Comparison of ENCODE assay signal across 21 cellular contexts in the genomic region with DNA sequence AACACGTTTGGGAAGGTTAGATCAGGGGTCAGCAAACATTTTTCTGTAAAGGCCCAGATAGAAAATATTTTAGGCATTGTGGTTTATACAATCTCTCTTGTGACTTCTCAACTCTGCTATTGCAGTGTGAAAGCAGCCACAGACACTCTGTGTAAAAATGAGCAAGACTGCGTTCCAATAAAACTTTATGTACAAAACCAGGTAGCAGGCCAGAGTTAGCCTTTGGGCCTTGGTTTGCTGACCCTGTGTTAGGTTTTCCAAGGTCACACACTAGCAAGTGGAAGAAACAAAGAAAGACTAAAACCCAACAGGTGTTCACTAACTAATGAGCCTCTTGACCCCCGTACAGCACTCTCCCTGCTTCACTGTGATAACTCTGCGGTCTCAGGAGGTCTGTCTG.
"Had no signal": no experiment of that assay in that cellular context is flagged by ENCODE, and none has a peak within 500 bp of the region (broad histone marks: within the 10 kb centered on the region; RNA-seq: fewer than 3 reads in every experiment).

No MANE protein-coding gene starts in this region.

- ATAC-seq: activated CD4-positive, alpha-beta T cell treated with anti-CD3 and anti-CD28 coated beads for 36 hours; activated T-helper 17 cell treated with anti-CD3 and anti-CD28 coated beads, Interleukin-2, amount 50 U/mL, for 72 hours; Panc1; Right ventricle myocardium inferior had no signal

- DNase-seq: activated CD4-positive, alpha-beta memory T cell treated with anti-CD3 and anti-CD28 coated beads, Interleukin-2, amount 10 ng/mL, durations not matched to agents 7 days and 5 days; activated CD4-positive, alpha-beta T cell treated with anti-CD3 and anti-CD28 coated beads for 36 hours; activated CD4-positive, alpha-beta T cell treated with anti-CD3 and anti-CD28 coated beads, Interleukin-2, amount 50 U/mL, for 1 hour; activated gamma-delta T cell; activated naive CD4-positive, alpha-beta T cell treated with anti-CD3 and anti-CD28 coated beads for 36 hours; activated T-cell treated with anti-CD3 and anti-CD28 coated beads for 4 hours; activated T-cell treated with anti-CD3 and anti-CD28 coated beads, Interleukin-2, amount 50 U/mL, for 48 hours; amygdala; cortex of kidney; MM.1S; NCI-H187 treated with DMSO at 0.1 percent for 48 hours; NCI-H2081 treated with DMSO at 0.1 percent for 48 hours; NCI-H2171; NCI-H226; NK-92 treated with Interleukin-12 subunit alpha and Interleukin-12 subunit beta, amount 100 ng/mL, for 24 hours; OCI-M1; RPMI8226; T-helper 1 cell had no signal
